ENCODE assay signal across 2 cellular contexts in the genomic region with DNA sequence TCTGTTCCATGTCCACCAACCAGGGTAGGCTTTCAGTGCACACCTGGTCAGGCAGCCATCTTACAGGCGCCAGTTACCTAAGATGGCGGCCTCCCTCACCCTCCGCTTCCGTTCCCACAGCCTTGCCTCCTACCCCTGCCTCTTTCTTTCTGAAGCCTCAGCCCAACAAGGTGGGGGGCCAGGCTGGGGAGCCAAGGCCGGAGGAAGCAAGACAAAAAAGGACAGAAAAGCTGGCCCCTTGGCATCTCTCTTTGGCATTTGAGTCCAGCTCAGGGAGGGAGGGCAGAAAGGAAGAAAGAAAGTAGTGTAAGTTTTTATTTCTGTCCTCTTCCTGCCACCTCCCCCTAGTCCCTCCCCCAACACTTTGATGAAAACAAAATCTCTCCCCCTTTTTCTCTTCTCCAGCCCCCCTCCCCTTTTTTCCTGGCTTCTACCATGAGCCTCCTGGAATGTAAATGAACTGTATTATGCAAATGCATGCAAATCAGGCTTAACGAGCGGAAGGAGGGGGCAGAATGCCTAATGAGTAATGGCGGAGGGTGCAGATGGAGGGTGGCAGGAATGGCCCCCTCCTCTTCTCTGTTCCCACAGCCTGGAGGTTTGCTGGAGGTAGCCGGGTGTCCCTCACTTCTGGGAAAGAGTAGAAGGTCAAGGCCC.
TF ChIP-seq lines count a peak whose summit lies in the region.

No MANE protein-coding gene starts in this region.

TF ChIP-seq in GM23338, 12 proteins besides CTCF, POLR2A, EP300 and RAD21 (continues in another document):
- TF ChIP-seq EZH2phosphoT487 (IDR thresholded peaks at IDR 0.05; ENCODE audit: unreplicated experiment) (no peak), NANOG (IDR thresholded peaks at IDR 0.05; ENCODE audit: borderline replicate concordance) (no peak), POLR2AphosphoS5 (IDR thresholded peaks at IDR 0.05; ENCODE audit: low read depth) (no peak), ZNF114 (CRISPR knock-in tag; IDR thresholded peaks at IDR 0.05) (no peak), ZNF331 (CRISPR knock-in tag; IDR thresholded peaks at IDR 0.05; ENCODE audit: low read depth) (no peak), JUNB (IDR thresholded peaks at IDR 0.05; ENCODE audit: unreplicated experiment) (no peak), EZH2 (IDR thresholded peaks at IDR 0.05; ENCODE audit: low read depth, unreplicated experiment) (no peak), CREB1 (CRISPR knock-in tag; IDR thresholded peaks at IDR 0.05; ENCODE audit: low read depth) (no peak), STAT1 (IDR thresholded peaks at IDR 0.05; ENCODE audit: unreplicated experiment) (no peak)
- TF ChIP-seq, protein P1, sequence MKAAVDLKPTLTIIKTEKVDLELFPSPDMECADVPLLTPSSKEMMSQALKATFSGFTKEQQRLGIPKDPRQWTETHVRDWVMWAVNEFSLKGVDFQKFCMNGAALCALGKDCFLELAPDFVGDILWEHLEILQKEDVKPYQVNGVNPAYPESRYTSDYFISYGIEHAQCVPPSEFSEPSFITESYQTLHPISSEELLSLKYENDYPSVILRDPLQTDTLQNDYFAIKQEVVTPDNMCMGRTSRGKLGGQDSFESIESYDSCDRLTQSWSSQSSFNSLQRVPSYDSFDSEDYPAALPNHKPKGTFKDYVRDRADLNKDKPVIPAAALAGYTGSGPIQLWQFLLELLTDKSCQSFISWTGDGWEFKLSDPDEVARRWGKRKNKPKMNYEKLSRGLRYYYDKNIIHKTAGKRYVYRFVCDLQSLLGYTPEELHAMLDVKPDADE (IDR thresholded peaks at IDR 0.05) = no peak
- TF ChIP-seq, protein P2, sequence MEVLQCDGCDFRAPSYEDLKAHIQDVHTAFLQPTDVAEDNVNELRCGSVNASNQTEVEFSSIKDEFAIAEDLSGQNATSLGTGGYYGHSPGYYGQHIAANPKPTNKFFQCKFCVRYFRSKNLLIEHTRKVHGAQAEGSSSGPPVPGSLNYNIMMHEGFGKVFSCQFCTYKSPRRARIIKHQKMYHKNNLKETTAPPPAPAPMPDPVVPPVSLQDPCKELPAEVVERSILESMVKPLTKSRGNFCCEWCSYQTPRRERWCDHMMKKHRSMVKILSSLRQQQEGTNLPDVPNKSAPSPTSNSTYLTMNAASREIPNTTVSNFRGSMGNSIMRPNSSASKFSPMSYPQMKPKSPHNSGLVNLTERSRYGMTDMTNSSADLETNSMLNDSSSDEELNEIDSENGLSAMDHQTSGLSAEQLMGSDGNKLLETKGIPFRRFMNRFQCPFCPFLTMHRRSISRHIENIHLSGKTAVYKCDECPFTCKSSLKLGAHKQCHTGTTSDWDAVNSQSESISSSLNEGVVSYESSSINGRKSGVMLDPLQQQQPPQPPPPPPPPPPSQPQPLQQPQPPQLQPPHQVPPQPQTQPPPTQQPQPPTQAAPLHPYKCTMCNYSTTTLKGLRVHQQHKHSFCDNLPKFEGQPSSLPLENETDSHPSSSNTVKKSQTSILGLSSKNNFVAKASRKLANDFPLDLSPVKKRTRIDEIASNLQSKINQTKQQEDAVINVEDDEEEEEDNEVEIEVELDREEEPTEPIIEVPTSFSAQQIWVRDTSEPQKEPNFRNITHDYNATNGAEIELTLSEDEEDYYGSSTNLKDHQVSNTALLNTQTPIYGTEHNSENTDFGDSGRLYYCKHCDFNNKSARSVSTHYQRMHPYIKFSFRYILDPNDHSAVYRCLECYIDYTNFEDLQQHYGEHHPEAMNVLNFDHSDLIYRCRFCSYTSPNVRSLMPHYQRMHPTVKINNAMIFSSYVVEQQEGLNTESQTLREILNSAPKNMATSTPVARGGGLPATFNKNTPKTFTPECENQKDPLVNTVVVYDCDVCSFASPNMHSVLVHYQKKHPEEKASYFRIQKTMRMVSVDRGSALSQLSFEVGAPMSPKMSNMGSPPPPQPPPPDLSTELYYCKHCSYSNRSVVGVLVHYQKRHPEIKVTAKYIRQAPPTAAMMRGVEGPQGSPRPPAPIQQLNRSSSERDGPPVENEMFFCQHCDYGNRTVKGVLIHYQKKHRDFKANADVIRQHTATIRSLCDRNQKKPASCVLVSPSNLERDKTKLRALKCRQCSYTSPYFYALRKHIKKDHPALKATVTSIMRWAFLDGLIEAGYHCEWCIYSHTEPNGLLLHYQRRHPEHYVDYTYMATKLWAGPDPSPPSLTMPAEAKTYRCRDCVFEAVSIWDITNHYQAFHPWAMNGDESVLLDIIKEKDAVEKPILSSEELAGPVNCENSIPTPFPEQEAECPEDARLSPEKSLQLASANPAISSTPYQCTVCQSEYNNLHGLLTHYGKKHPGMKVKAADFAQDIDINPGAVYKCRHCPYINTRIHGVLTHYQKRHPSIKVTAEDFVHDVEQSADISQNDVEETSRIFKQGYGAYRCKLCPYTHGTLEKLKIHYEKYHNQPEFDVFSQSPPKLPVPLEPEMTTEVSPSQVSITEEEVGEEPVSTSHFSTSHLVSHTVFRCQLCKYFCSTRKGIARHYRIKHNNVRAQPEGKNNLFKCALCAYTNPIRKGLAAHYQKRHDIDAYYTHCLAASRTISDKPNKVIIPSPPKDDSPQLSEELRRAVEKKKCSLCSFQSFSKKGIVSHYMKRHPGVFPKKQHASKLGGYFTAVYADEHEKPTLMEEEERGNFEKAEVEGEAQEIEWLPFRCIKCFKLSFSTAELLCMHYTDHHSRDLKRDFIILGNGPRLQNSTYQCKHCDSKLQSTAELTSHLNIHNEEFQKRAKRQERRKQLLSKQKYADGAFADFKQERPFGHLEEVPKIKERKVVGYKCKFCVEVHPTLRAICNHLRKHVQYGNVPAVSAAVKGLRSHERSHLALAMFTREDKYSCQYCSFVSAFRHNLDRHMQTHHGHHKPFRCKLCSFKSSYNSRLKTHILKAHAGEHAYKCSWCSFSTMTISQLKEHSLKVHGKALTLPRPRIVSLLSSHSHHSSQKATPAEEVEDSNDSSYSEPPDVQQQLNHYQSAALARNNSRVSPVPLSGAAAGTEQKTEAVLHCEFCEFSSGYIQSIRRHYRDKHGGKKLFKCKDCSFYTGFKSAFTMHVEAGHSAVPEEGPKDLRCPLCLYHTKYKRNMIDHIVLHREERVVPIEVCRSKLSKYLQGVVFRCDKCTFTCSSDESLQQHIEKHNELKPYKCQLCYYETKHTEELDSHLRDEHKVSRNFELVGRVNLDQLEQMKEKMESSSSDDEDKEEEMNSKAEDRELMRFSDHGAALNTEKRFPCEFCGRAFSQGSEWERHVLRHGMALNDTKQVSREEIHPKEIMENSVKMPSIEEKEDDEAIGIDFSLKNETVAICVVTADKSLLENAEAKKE (CRISPR knock-in tag; IDR thresholded peaks at IDR 0.05) = no peak

TF ChIP-seq in K562, 482 proteins besides CTCF, POLR2A, EP300 and RAD21:
- 0 out of 2 replicates have a peak, but pooled peaks have one; percentile 6 for TF ChIP-seq TEAD4 (IDR thresholded peaks at IDR 0.05; ENCODE audit: low read length)
- TF ChIP-seq TEAD4 (CRISPR knock-in tag; IDR thresholded peaks at IDR 0.05; ENCODE audit: borderline replicate concordance) = no peak
- peak; percentile 64; the same call in 1 of the 2 replicates for TF ChIP-seq KAT8 (IDR thresholded peaks at IDR 0.05; ENCODE audit: low read depth)
- TF ChIP-seq ZNF785 (CRISPR knock-in tag; IDR thresholded peaks at IDR 0.05) = no peak
- TF ChIP-seq YY1 (IDR thresholded peaks at IDR 0.05; ENCODE audit: borderline replicate concordance in 1 of 3, control insufficient read depth in 1 of 3, extremely low read depth in 1 of 3, insufficient read depth in 3 of 3, insufficient read length in 1 of 3, insufficient replicate concordance in 2 of 3, low read depth in 1 of 3, low read length in 2 of 3) = peak in 2 of 3 experiments; percentile 52 to 79
TF ChIP-seq in K562: peak in this region for 3.
